In the genomic region with DNA sequence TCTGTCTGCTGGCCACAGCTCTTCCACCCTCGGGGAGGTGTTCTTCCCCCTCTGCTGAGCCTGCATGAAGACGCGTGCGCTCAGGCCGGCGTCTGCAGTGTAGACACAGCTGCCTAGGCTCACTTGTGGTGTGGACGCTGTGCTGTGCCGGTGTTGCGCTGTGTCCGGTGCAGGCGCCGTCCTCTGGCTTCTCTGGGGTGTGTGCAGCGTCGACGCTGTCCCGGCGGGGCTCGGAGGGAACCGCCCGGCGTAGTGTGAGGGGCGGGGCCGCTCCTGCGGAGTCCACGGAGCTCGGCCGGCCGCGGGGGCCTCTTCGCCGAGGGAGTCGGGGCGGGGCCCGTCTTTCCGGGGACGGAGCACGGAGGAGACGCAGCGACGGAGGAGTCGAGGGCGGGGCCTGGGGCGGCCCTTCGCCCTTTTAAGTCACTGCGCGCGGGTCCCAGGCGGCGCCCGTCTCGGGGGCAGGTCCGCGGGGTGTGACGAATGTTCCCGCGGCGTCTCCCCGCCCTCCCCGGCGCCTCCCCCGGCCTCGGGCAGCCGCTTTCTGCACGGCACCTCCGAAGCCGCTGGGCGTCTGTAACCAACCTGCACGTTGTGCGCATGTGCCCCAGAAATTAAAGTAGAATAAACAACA, we compare ENCODE assay signal across 8 cellular contexts. TPM values are rescaled to one million over a fixed set of nuclear protein-coding genes. Genes with fewer than 3 reads are reported as not detected.
DNase-seq lines count a peak whose midpoint lies in the region; ATAC-seq and TF ChIP-seq lines count a peak whose summit lies in the region.

No MANE protein-coding gene starts in this region.

- peak overlapping the region; percentile 94 for H3K4me3 Mint-ChIP-seq in CD8-positive, alpha-beta T cell
- peak overlapping the region; percentile 93 for H3K4me3 Mint-ChIP-seq in activated T-helper 1 cell treated with anti-CD3 and anti-CD28 coated beads, Interleukin-12 subunit alpha, Interleukin-12 subunit beta, Interleukin-2, Interleukin-4 antibody, amounts not matched to agents 30 ng/mL and 10 ng/mL and 1 ng/mL, durations not matched to agents 14 hours and 24 hours and 36 hours
- H3K4me3 Mint-ChIP-seq in nephron, result peak overlapping the region; percentile 77 to 84 (median 83)

- intact Hi-C loops in CD8-positive, alpha-beta T cell (cut with DNase I, micrococcal nuclease), result loop anchor here (1.0 to 5.0 kb wide), 9 partner anchors 29 to 497 kb away; a partner anchor contains a TSS
- intact Hi-C loops in Panc1 (cut with micrococcal nuclease; ENCODE audit: unreplicated experiment), result no loop called here
- intact Hi-C loops in activated T-helper 1 cell treated with anti-CD3 and anti-CD28 coated beads, Interleukin-12 subunit alpha, Interleukin-12 subunit beta, Interleukin-2, Interleukin-4 antibody, amounts not matched to agents 30 ng/mL and 10 ng/mL and 1 ng/mL, durations not matched to agents 14 hours and 24 hours and 36 hours (cut with micrococcal nuclease), result loop anchor here (1.0 to 10.0 kb wide), 9 partner anchors 27 to 695 kb away; a partner anchor contains a TSS

- peak; percentile 88 for ATAC-seq in CD8-positive, alpha-beta T cell
- ATAC-seq in GM19397 (IDR thresholded peaks at IDR 0.05; ENCODE audit: unreplicated experiment) (peak; percentile 90), HG03571 (IDR thresholded peaks at IDR 0.05; ENCODE audit: unreplicated experiment) (peak; percentile 91), Panc1 (peak; percentile 95)

- peak; percentile 88 to 96 (median 93) for DNase-seq in CD8-positive, alpha-beta T cell
- DNase-seq in Panc1 (ENCODE audit: low read depth, low spot score) (peak; percentile 27), fibroblast of peridontal ligament (ENCODE audit: extremely low read depth) (peak; percentile 72)
- peak; percentile 95 for DNase-seq in activated T-helper 1 cell treated with anti-CD3 and anti-CD28 coated beads, Interleukin-12 subunit alpha, Interleukin-12 subunit beta, Interleukin-2, Interleukin-4 antibody, amounts not matched to agents 30 ng/mL and 10 ng/mL and 1 ng/mL, durations not matched to agents 14 hours and 24 hours and 36 hours (ENCODE audit: low spot score)
- peak; percentile 90 to 94 (median 92) for DNase-seq in stimulated activated naive CD4-positive, alpha-beta T cell (lab: John Stamatoyannopoulos, UW)

- no peaks in the 10 kb centered on the region for H3K27me3 Mint-ChIP-seq in CD8-positive, alpha-beta T cell (ENCODE audit: low read depth)
- peaks cover 5% of the 10 kb centered on the region for H3K27me3 Mint-ChIP-seq in activated T-helper 1 cell treated with anti-CD3 and anti-CD28 coated beads, Interleukin-12 subunit alpha, Interleukin-12 subunit beta, Interleukin-2, Interleukin-4 antibody, amounts not matched to agents 30 ng/mL and 10 ng/mL and 1 ng/mL, durations not matched to agents 14 hours and 24 hours and 36 hours (ENCODE audit: insufficient read depth)
- peaks cover 67% of the 10 kb centered on the region for H3K27me3 Mint-ChIP-seq in nephron (ENCODE audit: low read depth)

- peaks cover 9% of the 10 kb centered on the region for H3K36me3 Mint-ChIP-seq in CD8-positive, alpha-beta T cell
- H3K36me3 Mint-ChIP-seq in activated T-helper 1 cell treated with anti-CD3 and anti-CD28 coated beads, Interleukin-12 subunit alpha, Interleukin-12 subunit beta, Interleukin-2, Interleukin-4 antibody, amounts not matched to agents 30 ng/mL and 10 ng/mL and 1 ng/mL, durations not matched to agents 14 hours and 24 hours and 36 hours (ENCODE audit: low read depth), result peaks cover 9% of the 10 kb centered on the region
- no peaks in the 10 kb centered on the region for H3K36me3 Mint-ChIP-seq in nephron (ENCODE audit: low read depth)

- H3K36me3 ChIP-seq in CD8-positive, alpha-beta T cell (ENCODE audit: insufficient read depth, low read length), result no peaks in the 10 kb centered on the region
- no peaks in the 10 kb centered on the region for H3K36me3 ChIP-seq in Panc1 (ENCODE audit: control insufficient read depth, insufficient read depth, low read length)

- peak overlapping the region; percentile 96 for H3K27ac Mint-ChIP-seq in CD8-positive, alpha-beta T cell
- peak overlapping the region; percentile 87 for H3K27ac Mint-ChIP-seq in activated T-helper 1 cell treated with anti-CD3 and anti-CD28 coated beads, Interleukin-12 subunit alpha, Interleukin-12 subunit beta, Interleukin-2, Interleukin-4 antibody, amounts not matched to agents 30 ng/mL and 10 ng/mL and 1 ng/mL, durations not matched to agents 14 hours and 24 hours and 36 hours
- peak overlapping the region in 1 of 3 experiments; percentile 48 for H3K27ac Mint-ChIP-seq in nephron

- CTCF ChIA-PET in CD8-positive, alpha-beta T cell (lab: Charles Lee), result interaction anchor here (0.9 to 1.3 kb wide), 2 partner anchors 16 to 18 kb away, joined by 3 read pairs; no protein-coding TSS in a partner anchor
- CTCF ChIA-PET in Panc1 (lab: Charles Lee), result interaction anchor here (0.6 kb wide), 1 partner anchor 47 kb away, joined by 5 read pairs; no protein-coding TSS in a partner anchor

- peaks cover 50% of the 10 kb centered on the region for H3K4me1 Mint-ChIP-seq in CD8-positive, alpha-beta T cell (ENCODE audit: low read depth)
- peaks cover 31% of the 10 kb centered on the region for H3K4me1 Mint-ChIP-seq in activated T-helper 1 cell treated with anti-CD3 and anti-CD28 coated beads, Interleukin-12 subunit alpha, Interleukin-12 subunit beta, Interleukin-2, Interleukin-4 antibody, amounts not matched to agents 30 ng/mL and 10 ng/mL and 1 ng/mL, durations not matched to agents 14 hours and 24 hours and 36 hours (ENCODE audit: low read depth)
- H3K4me1 Mint-ChIP-seq in nephron, result peaks cover 4% of the 10 kb centered on the region

- BruUV-seq in Panc1 (replicated peaks; lab: Mats Ljungman, UMichigan), result no TSS peak

- in situ Hi-C loops in Panc1 (cut with HindIII; ENCODE audit: low pct_unique_long_range_greater_than_20kb, low sequenced_read_pairs), result no loop called here

- H3K27ac ChIP-seq in CD8-positive, alpha-beta T cell (ENCODE audit: low read depth, low read length), result peak overlapping the region; percentile 81
- H3K27ac ChIP-seq in Panc1 (ENCODE audit: low read length), result peak overlapping the region; percentile 65

- TF ChIP-seq CTCF in CD8-positive, alpha-beta T cell (IDR thresholded peaks at IDR 0.05), result no peak
- TF ChIP-seq CTCF in Panc1 (IDR thresholded peaks at IDR 0.05) (no peak), nephron (IDR thresholded peaks at IDR 0.05; ENCODE audit: unreplicated experiment in 3 of 3) (no peak)

- H3K4me1 ChIP-seq in CD8-positive, alpha-beta T cell (ENCODE audit: insufficient read depth, low read length), result peaks cover 47% of the 10 kb centered on the region
- peaks cover 6% of the 10 kb centered on the region for H3K4me1 ChIP-seq in Panc1 (ENCODE audit: control insufficient read depth, insufficient read depth, low read length)

- POLR2A ChIA-PET in CD8-positive, alpha-beta T cell (lab: Charles Lee), result interaction anchor here (0.5 to 1.9 kb wide), 5 partner anchors 11 to 302 kb away, joined by 3 to 10 read pairs (median 3); a partner anchor contains a TSS
- POLR2A ChIA-PET in Panc1 (lab: Charles Lee), result interaction anchor here (0.6 kb wide), 2 partner anchors 28 to 182 kb away, joined by 3 to 4 read pairs; no protein-coding TSS in a partner anchor

- peaks cover 2% of the 10 kb centered on the region for H3K9me3 ChIP-seq in CD8-positive, alpha-beta T cell (ENCODE audit: low read length)
- H3K9me3 ChIP-seq in Panc1 (ENCODE audit: control insufficient read depth, insufficient read depth, low read depth, low read length), result 0 out of 2 replicates have a peak, but pooled peaks cover 3% of the 10 kb centered on the region

- no peaks in the 10 kb centered on the region for H3K27me3 ChIP-seq in CD8-positive, alpha-beta T cell (ENCODE audit: insufficient read depth, low read length)
- no peaks in the 10 kb centered on the region for H3K27me3 ChIP-seq in Panc1 (ENCODE audit: control insufficient read depth, insufficient read depth, low read length)

- H3K9me3 Mint-ChIP-seq in CD8-positive, alpha-beta T cell, result peaks cover 10% of the 10 kb centered on the region
- H3K9me3 Mint-ChIP-seq in activated T-helper 1 cell treated with anti-CD3 and anti-CD28 coated beads, Interleukin-12 subunit alpha, Interleukin-12 subunit beta, Interleukin-2, Interleukin-4 antibody, amounts not matched to agents 30 ng/mL and 10 ng/mL and 1 ng/mL, durations not matched to agents 14 hours and 24 hours and 36 hours, result peaks cover 13% of the 10 kb centered on the region
- H3K9me3 Mint-ChIP-seq in nephron, result peaks cover 7% of the 10 kb centered on the region

- peak overlapping the region; percentile 94 for H3K4me3 ChIP-seq in CD8-positive, alpha-beta T cell (ENCODE audit: low read depth, low read length)
- H3K4me3 ChIP-seq in Panc1 (ENCODE audit: low read depth in 2 of 2, low read length in 2 of 2), result peak overlapping the region; percentile 58 to 74

RNA-seq across cellular contexts. Expression of a gene that starts 45.2 kb away (rescaled TPM):
- total RNA-seq in CD8-positive, alpha-beta T cell, result 10 to 100 TPM; 25.8 to 28.3 TPM
- 29.8 TPM for total RNA-seq in Panc1 (2021; ENCODE audit: unreplicated experiment)
- 30.0 TPM for polyA plus RNA-seq in Panc1 (2012; ENCODE audit: insufficient read length)
- 49.5 and 51.3 TPM in 2 replicates for total RNA-seq in activated T-helper 1 cell treated with anti-CD3 and anti-CD28 coated beads, Interleukin-12 subunit alpha, Interleukin-12 subunit beta, Interleukin-2, Interleukin-4 antibody, amounts not matched to agents 30 ng/mL and 10 ng/mL and 1 ng/mL, durations not matched to agents 14 hours and 24 hours and 36 hours

RNA-seq across cellular contexts. Expression of a gene that starts 45.4 kb away (rescaled TPM):
- 10 to 100 TPM; 61.5 to 66.5 TPM for total RNA-seq in CD8-positive, alpha-beta T cell
- total RNA-seq in Panc1 (2021; ENCODE audit: unreplicated experiment), result 29.3 TPM
- 38.0 TPM for polyA plus RNA-seq in Panc1 (2012; ENCODE audit: insufficient read length)
- 48.8 and 55.0 TPM in 2 replicates for total RNA-seq in activated T-helper 1 cell treated with anti-CD3 and anti-CD28 coated beads, Interleukin-12 subunit alpha, Interleukin-12 subunit beta, Interleukin-2, Interleukin-4 antibody, amounts not matched to agents 30 ng/mL and 10 ng/mL and 1 ng/mL, durations not matched to agents 14 hours and 24 hours and 36 hours

Comparison
In these comparisons a context has a peak if more than half of its experiments do, and no peak if none do; other contexts are left out.
1. Peak in every context shown above with its lines: DNase-seq, ATAC-seq, H3K4me3 ChIP-seq and H3K27ac ChIP-seq.
2. DNase-seq: peak in every context shown above with its lines; median percentile 95 in activated T-helper 1 cell treated with anti-CD3 and anti-CD28 coated beads, Interleukin-12 subunit alpha, Interleukin-12 subunit beta, Interleukin-2, Interleukin-4 antibody, amounts not matched to agents 30 ng/mL and 10 ng/mL and 1 ng/mL, durations not matched to agents 14 hours and 24 hours and 36 hours; 93 in CD8-positive, alpha-beta T cell; 92 in stimulated activated naive CD4-positive, alpha-beta T cell; 72 in fibroblast of peridontal ligament; 27 in Panc1.